Comparison of ENCODE assay signal across 9 cellular contexts in the genomic region with DNA sequence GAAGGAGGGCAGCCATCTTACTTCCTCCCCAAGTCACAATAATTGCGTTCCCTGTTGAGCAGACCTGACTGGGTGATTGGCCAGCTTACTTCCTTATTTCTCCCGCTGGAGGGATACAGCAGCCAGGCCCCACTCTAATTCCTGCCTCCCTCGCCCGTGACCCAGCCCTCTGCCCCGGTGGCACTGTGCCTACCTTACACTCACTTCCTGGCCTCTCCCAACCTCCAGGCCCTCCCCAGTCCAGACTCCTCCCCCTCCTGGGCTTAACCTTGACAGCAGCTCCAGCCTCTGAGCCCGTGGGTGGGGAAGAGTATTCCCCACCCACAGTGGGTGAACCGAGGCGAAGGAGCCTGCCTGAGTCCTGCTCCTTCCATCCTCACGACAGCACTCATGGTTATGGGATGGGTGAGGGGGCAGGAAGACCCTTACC. TPM values are rescaled to one million over a fixed set of nuclear protein-coding genes. Genes with fewer than 3 reads are reported as not detected.
DNase-seq lines count a peak whose midpoint lies in the region; ATAC-seq, FAIRE-seq and TF ChIP-seq lines count a peak whose summit lies in the region.
"Had no signal": no experiment of that assay in that cellular context is flagged by ENCODE, and none has a peak within 500 bp of the region (broad histone marks: within the 10 kb centered on the region; RNA-seq: fewer than 3 reads in every experiment).

No MANE protein-coding gene starts in this region.

- BruUV-seq in Panc1 (replicated peaks; lab: Mats Ljungman, UMichigan): no TSS peak

- no peak overlapping the region for H3K4me2 ChIP-seq in osteoblast (ENCODE audit: insufficient read depth, low read length)

- peaks cover 16% of the 10 kb centered on the region for H4K20me1 ChIP-seq in osteoblast (ENCODE audit: insufficient read depth, low read length)

- H3K9me3 ChIP-seq in Panc1 (ENCODE audit: control insufficient read depth, insufficient read depth, low read depth, low read length): no peaks in the 10 kb centered on the region
- H3K9me3 ChIP-seq in osteoblast (ENCODE audit: low read depth, low read length): no peaks in the 10 kb centered on the region

- H3K36me3 ChIP-seq in Panc1 (ENCODE audit: control insufficient read depth, insufficient read depth, low read length): peaks cover 2% of the 10 kb centered on the region; the same call in 1 of the 2 replicates
- H3K36me3 ChIP-seq in osteoblast (ENCODE audit: insufficient read depth, low read length): peaks cover 28% of the 10 kb centered on the region

- H3K79me2 ChIP-seq in osteoblast (ENCODE audit: insufficient read depth, low read length): peaks cover 34% of the 10 kb centered on the region

- DNase-seq in GM12891 (ENCODE audit: insufficient read length, low spot score): no peak
- DNase-seq in Panc1 (ENCODE audit: low read depth, low spot score): no peak
- DNase-seq in dorsolateral prefrontal cortex: no peak
- DNase-seq in osteoblast (ENCODE audit: insufficient read length, low spot score, missing footprints): peak; percentile 82
- DNase-seq in AG08396 (ENCODE audit: low spot score): no peak
- DNase-seq: NCI-H187 had no signal

- peak overlapping the region; percentile 66 for H3K27ac ChIP-seq in Panc1 (ENCODE audit: low read length)
- H3K27ac ChIP-seq in dorsolateral prefrontal cortex: peak overlapping the region in 36 of 59 donors; percentile 8 to 93 (median 44)
- H3K27ac ChIP-seq in osteoblast (ENCODE audit: low read depth, low read length): no peak overlapping the region

- TF ChIP-seq CTCF in Panc1 (IDR thresholded peaks at IDR 0.05) (no peak), dorsolateral prefrontal cortex (IDR thresholded peaks at IDR 0.05 in 54 of 56, conservative IDR thresholded peaks at IDR 0.05 in 2 of 56; ENCODE audit: low read depth in 1 of 56, partially characterized antibody in 56 of 56) (no peak), osteoblast (IDR thresholded peaks at IDR 0.05; ENCODE audit: extremely low read depth, low read depth, low read length) (no peak)

- intact Hi-C loops in Panc1 (cut with micrococcal nuclease; ENCODE audit: unreplicated experiment): loop anchor here (10.0 kb wide), 1 partner anchor 122 kb away; a partner anchor contains a TSS
- intact Hi-C loops in dorsolateral prefrontal cortex (cut with DNase I): loop anchor here in 1 of 2 donors (5.0 to 10.0 kb wide), 2 partner anchors 125 to 162 kb away; a partner anchor contains a TSS

- H3K27me3 ChIP-seq in Panc1 (ENCODE audit: control insufficient read depth, insufficient read depth, low read length): no peaks in the 10 kb centered on the region
- no peaks in the 10 kb centered on the region for H3K27me3 ChIP-seq in dorsolateral prefrontal cortex
- no peaks in the 10 kb centered on the region for H3K27me3 ChIP-seq in osteoblast (ENCODE audit: insufficient read depth, low read length)

- in situ Hi-C loops in Panc1 (cut with HindIII; ENCODE audit: low pct_unique_long_range_greater_than_20kb, low sequenced_read_pairs): no loop called here

- H3K4me3 ChIP-seq in Panc1 (ENCODE audit: low read depth in 2 of 2, low read length in 2 of 2) (peak overlapping the region in 1 of 2 experiments; percentile 16; a peak in 1 of 4 replicates), dorsolateral prefrontal cortex (peak overlapping the region in 2 of 59 donors; percentile 3 to 12), osteoblast (ENCODE audit: insufficient read depth, low read length) (no peak overlapping the region)

- CTCF ChIA-PET in Panc1 (lab: Charles Lee): no interaction called here

- H3K4me1 ChIP-seq in Panc1 (ENCODE audit: control insufficient read depth, insufficient read depth, low read length): peaks cover 16% of the 10 kb centered on the region
- peaks cover 7% of the 10 kb centered on the region for H3K4me1 ChIP-seq in osteoblast (ENCODE audit: insufficient read depth, low read length)

- ATAC-seq in Panc1 (peak; percentile 46), HG03432 (IDR thresholded peaks at IDR 0.05; ENCODE audit: unreplicated experiment) (no peak), HG03175 (IDR thresholded peaks at IDR 0.05; ENCODE audit: unreplicated experiment) (no peak), GM18868 (IDR thresholded peaks at IDR 0.05; ENCODE audit: unreplicated experiment) (no peak)

- no peak overlapping the region for H2AFZ ChIP-seq in osteoblast (ENCODE audit: low read length)

- no peak for FAIRE-seq in GM12891 (lab: Jason Lieb, UNC)

- no peak for TF ChIP-seq POLR2A in GM12891 (IDR thresholded peaks at IDR 0.05; ENCODE audit: low read depth, low read length)

- POLR2A ChIA-PET in Panc1 (lab: Charles Lee): interaction anchor here (0.5 kb wide), 1 partner anchor 151 kb away, joined by 3 read pairs; no protein-coding TSS in a partner anchor

TF ChIP-seq in GM12891, 5 proteins besides CTCF, POLR2A, EP300 and RAD21:
- TF ChIP-seq PAX5 (IDR thresholded peaks at IDR 0.05; ENCODE audit: insufficient read depth, low read length, severe bottlenecking) (no peak), SPI1 (IDR thresholded peaks at IDR 0.05; ENCODE audit: low read depth, low read length) (0 out of 2 replicates have a peak, but pooled peaks have one; percentile 6), POLR2AphosphoS5 (IDR thresholded peaks at IDR 0.05; ENCODE audit: low read depth, low read length) (no peak)

RNA-seq across cellular contexts. Expression of a gene that starts 3.0 kb away (rescaled TPM):
- polyA plus RNA-seq in GM12891 (2012; ENCODE audit: low read depth, missing spikeins): 25.7 TPM
- total RNA-seq in Panc1 (2021; ENCODE audit: unreplicated experiment): 31.5 TPM
- 36.3 TPM for polyA plus RNA-seq in Panc1 (2012; ENCODE audit: insufficient read length)
- 10 to 100 TPM in 82 of 120 experiments, 1 to 10 TPM in 38; 6.4 to 17.0 (median 10.8) TPM for total RNA-seq in dorsolateral prefrontal cortex
- total RNA-seq in osteoblast: 13.3 and 13.8 TPM in 2 replicates

RNA-seq across cellular contexts. Expression of a gene that starts 44.0 kb away (rescaled TPM):
- polyA plus RNA-seq in GM12891 (2012; ENCODE audit: low read depth, missing spikeins): 8.5 TPM
- total RNA-seq in Panc1 (2021; ENCODE audit: unreplicated experiment): 65.8 TPM
- 58.9 TPM for polyA plus RNA-seq in Panc1 (2012; ENCODE audit: insufficient read length)
- total RNA-seq in dorsolateral prefrontal cortex: 10 to 100 TPM in 1 of 120 experiments, 1 to 10 TPM in 119; 1.3 to 10.9 (median 3.8) TPM
- 46.7 and 52.2 TPM in 2 replicates for total RNA-seq in osteoblast
